34 cellular contexts compared by ENCODE assay signal in genomic region chr17:74130276-74130675, GRCh38.
"Had no signal": no experiment of that assay in that cellular context is flagged by ENCODE, and none has a peak within 500 bp of the region (broad histone marks: within the 10 kb centered on the region; RNA-seq: fewer than 3 reads in every experiment).

No MANE protein-coding gene starts in this region.

- H3K4me3 Mint-ChIP-seq: activated B cell treated with CpG ODN at 0.5 μM for 24 hours; activated CD8-positive, alpha-beta memory T cell treated with anti-CD3 and anti-CD28 coated beads, Interleukin-2, amount 10 ng/mL, durations not matched to agents 7 days and 5 days; activated CD8-positive, alpha-beta T cell treated with anti-CD3 and anti-CD28 coated beads for 36 hours; activated naive CD4-positive, alpha-beta T cell treated with anti-CD3 and anti-CD28 coated beads, Interleukin-2, amount 50 U/mL, for 24 hours; activated naive CD8-positive, alpha-beta T cell treated with anti-CD3 and anti-CD28 coated beads for 36 hours; activated naive CD8-positive, alpha-beta T cell treated with anti-CD3 and anti-CD28 coated beads, Interleukin-2, amount 50 U/mL, for 24 hours; activated T-helper 1 cell treated with anti-CD3 and anti-CD28 coated beads, Interleukin-12 subunit alpha, Interleukin-12 subunit beta, Interleukin-2, Interleukin-4 antibody, amounts not matched to agents 30 ng/mL and 10 ng/mL and 1 ng/mL, durations not matched to agents 14 hours and 24 hours and 36 hours; brain; T-helper 17 cell; T-helper 2 cell treated with Interferon-gamma antibody and Interleukin-4, amounts not matched to agents 5 μg/mL and 100 μg/mL, for 36 hours had no signal

- H3K9me3 ChIP-seq: adrenal gland, breast epithelium, colonic mucosa had no signal

- H3K27ac ChIP-seq: adrenal gland, breast epithelium, cardiac muscle cell, colonic mucosa, WERI-Rb-1 had no signal

- DNase-seq: activated B cell treated with CpG ODN at 0.5 μM for 24 hours; activated CD4-positive, alpha-beta T cell treated with anti-CD3 and anti-CD28 coated beads for 48 hours; activated CD4-positive, alpha-beta T cell treated with anti-CD3 and anti-CD28 coated beads, Interleukin-2, amount 50 U/mL, for 1 hour; activated CD4-positive, alpha-beta T cell treated with anti-CD3 and anti-CD28 coated beads, Interleukin-2, amount 50 U/mL, for 48 hours; activated CD8-positive, alpha-beta memory T cell treated with anti-CD3 and anti-CD28 coated beads, Interleukin-2, amount 10 ng/mL, durations not matched to agents 7 days and 5 days; activated CD8-positive, alpha-beta memory T cell treated with anti-CD3 and anti-CD28 coated beads, Interleukin-2, amount 50 U/mL, for 4 hours; activated CD8-positive, alpha-beta T cell treated with anti-CD3 and anti-CD28 coated beads for 36 hours; activated gamma-delta T cell treated with Interleukin-2 at 50 U/mL for 16 hours; activated naive CD4-positive, alpha-beta T cell treated with Interleukin-2 at 50 U/mL for 16 hours; activated naive CD8-positive, alpha-beta T cell treated with anti-CD3 and anti-CD28 coated beads for 36 hours; activated naive CD8-positive, alpha-beta T cell treated with anti-CD3 and anti-CD28 coated beads, Interleukin-2, amount 50 U/mL, for 24 hours; activated T-cell treated with anti-CD3 and anti-CD28 coated beads, Interleukin-2, amount 50 U/mL, for 1 hour; activated T-cell treated with anti-CD3 and anti-CD28 coated beads, Interleukin-2, amount 50 U/mL, for 48 hours; adrenal gland; amygdala; aorta; central memory CD4-positive, alpha-beta T cell; cerebellar nuclear complex; colonic mucosa; effector CD8-positive, alpha-beta T cell; foreskin fibroblast; T-helper 1 cell; T-helper 17 cell; T1000 had no signal

- H3K27ac Mint-ChIP-seq: activated B cell treated with CpG ODN at 0.5 μM for 24 hours; activated CD8-positive, alpha-beta memory T cell treated with anti-CD3 and anti-CD28 coated beads, Interleukin-2, amount 10 ng/mL, durations not matched to agents 7 days and 5 days; activated CD8-positive, alpha-beta T cell treated with anti-CD3 and anti-CD28 coated beads for 36 hours; activated naive CD4-positive, alpha-beta T cell treated with anti-CD3 and anti-CD28 coated beads, Interleukin-2, amount 50 U/mL, for 24 hours; activated naive CD8-positive, alpha-beta T cell treated with anti-CD3 and anti-CD28 coated beads for 36 hours; activated naive CD8-positive, alpha-beta T cell treated with anti-CD3 and anti-CD28 coated beads, Interleukin-2, amount 50 U/mL, for 24 hours; activated T-helper 1 cell treated with anti-CD3 and anti-CD28 coated beads, Interleukin-12 subunit alpha, Interleukin-12 subunit beta, Interleukin-2, Interleukin-4 antibody, amounts not matched to agents 30 ng/mL and 10 ng/mL and 1 ng/mL, durations not matched to agents 14 hours and 24 hours and 36 hours; activated T-helper 2 cell treated with anti-CD3 and anti-CD28 coated beads, Interferon-gamma antibody, Interleukin-2, Interleukin-4, amounts not matched to agents 10 μg/mL and 5 μg/mL and 100 μg/mL, durations not matched to agents 14 hours and 24 hours and 36 hours; T-helper 17 cell; T-helper 2 cell treated with Interferon-gamma antibody and Interleukin-4, amounts not matched to agents 5 μg/mL and 100 μg/mL, for 36 hours had no signal

- H3K4me1 Mint-ChIP-seq: activated B cell treated with CpG ODN at 0.5 μM for 24 hours; activated CD8-positive, alpha-beta memory T cell treated with anti-CD3 and anti-CD28 coated beads, Interleukin-2, amount 10 ng/mL, durations not matched to agents 7 days and 5 days; activated naive CD4-positive, alpha-beta T cell treated with anti-CD3 and anti-CD28 coated beads, Interleukin-2, amount 50 U/mL, for 24 hours; activated naive CD8-positive, alpha-beta T cell treated with anti-CD3 and anti-CD28 coated beads for 36 hours; activated naive CD8-positive, alpha-beta T cell treated with anti-CD3 and anti-CD28 coated beads, Interleukin-2, amount 50 U/mL, for 24 hours had no signal

- H3K36me3 ChIP-seq: adrenal gland, breast epithelium, cardiac muscle cell, colonic mucosa, WERI-Rb-1 had no signal

- H3K4me3 ChIP-seq: adrenal gland, breast epithelium, cardiac muscle cell, colonic mucosa had no signal

- ATAC-seq: activated CD4-positive, CD25-positive, alpha-beta regulatory T cell treated with anti-CD3 and anti-CD28 coated beads, Interleukin-2, amount 50 U/mL, for 24 hours; activated CD8-positive, alpha-beta memory T cell treated with anti-CD3 and anti-CD28 coated beads, Interleukin-2, amount 10 ng/mL, durations not matched to agents 7 days and 5 days; activated CD8-positive, alpha-beta T cell treated with anti-CD3 and anti-CD28 coated beads for 36 hours; activated naive CD8-positive, alpha-beta T cell treated with anti-CD3 and anti-CD28 coated beads, Interleukin-2, amount 50 U/mL, for 24 hours; esophagus mucosa; T-helper 17 cell had no signal

- H3K9me3 Mint-ChIP-seq: activated B cell treated with CpG ODN at 0.5 μM for 24 hours; activated CD8-positive, alpha-beta T cell treated with anti-CD3 and anti-CD28 coated beads for 36 hours; activated naive CD4-positive, alpha-beta T cell treated with anti-CD3 and anti-CD28 coated beads, Interleukin-2, amount 50 U/mL, for 24 hours; activated naive CD8-positive, alpha-beta T cell treated with anti-CD3 and anti-CD28 coated beads for 36 hours; activated naive CD8-positive, alpha-beta T cell treated with anti-CD3 and anti-CD28 coated beads, Interleukin-2, amount 50 U/mL, for 24 hours; activated T-helper 1 cell treated with anti-CD3 and anti-CD28 coated beads, Interleukin-12 subunit alpha, Interleukin-12 subunit beta, Interleukin-2, Interleukin-4 antibody, amounts not matched to agents 30 ng/mL and 10 ng/mL and 1 ng/mL, durations not matched to agents 14 hours and 24 hours and 36 hours; activated T-helper 2 cell treated with anti-CD3 and anti-CD28 coated beads, Interferon-gamma antibody, Interleukin-2, Interleukin-4, amounts not matched to agents 10 μg/mL and 5 μg/mL and 100 μg/mL, durations not matched to agents 14 hours and 24 hours and 36 hours; T-helper 2 cell treated with Interferon-gamma antibody and Interleukin-4, amounts not matched to agents 5 μg/mL and 100 μg/mL, for 36 hours had no signal

- H3K27me3 ChIP-seq: adrenal gland, cardiac muscle cell, colonic mucosa had no signal

- H3K36me3 Mint-ChIP-seq: activated CD8-positive, alpha-beta memory T cell treated with anti-CD3 and anti-CD28 coated beads, Interleukin-2, amount 10 ng/mL, durations not matched to agents 7 days and 5 days; activated naive CD4-positive, alpha-beta T cell treated with anti-CD3 and anti-CD28 coated beads, Interleukin-2, amount 50 U/mL, for 24 hours; activated naive CD8-positive, alpha-beta T cell treated with anti-CD3 and anti-CD28 coated beads for 36 hours; brain had no signal

- H3K4me1 ChIP-seq: adrenal gland, breast epithelium, colonic mucosa had no signal
